ENCODE assay signal across 16 cellular contexts in genomic region chrY:7816567-7816966, GRCh38.
DNase-seq lines count a peak whose midpoint lies in the region; ATAC-seq lines count a peak whose summit lies in the region.
"Had no signal": no experiment of that assay in that cellular context is flagged by ENCODE, and none has a peak within 500 bp of the region (broad histone marks: within the 10 kb centered on the region; RNA-seq: fewer than 3 reads in every experiment).

No MANE protein-coding gene starts in this region.

- no peaks in the 10 kb centered on the region for H3K4me1 Mint-ChIP-seq in activated CD4-positive, alpha-beta memory T cell treated with anti-CD3 and anti-CD28 coated beads for 36 hours (ENCODE audit: low read depth)
- H3K4me1 Mint-ChIP-seq in activated CD4-positive, alpha-beta memory T cell treated with anti-CD3 and anti-CD28 coated beads, Interleukin-2, amount 10 ng/mL, durations not matched to agents 7 days and 5 days: peaks cover 3% of the 10 kb centered on the region
- H3K4me1 Mint-ChIP-seq: B cell had no signal

- no peak overlapping the region for H3K4me3 Mint-ChIP-seq in activated CD4-positive, alpha-beta memory T cell treated with anti-CD3 and anti-CD28 coated beads for 36 hours
- no peak overlapping the region for H3K4me3 Mint-ChIP-seq in activated CD4-positive, alpha-beta memory T cell treated with anti-CD3 and anti-CD28 coated beads, Interleukin-2, amount 10 ng/mL, durations not matched to agents 7 days and 5 days
- H3K4me3 Mint-ChIP-seq: B cell; CD8-positive, alpha-beta T cell had no signal

- H3K27ac Mint-ChIP-seq in activated CD4-positive, alpha-beta memory T cell treated with anti-CD3 and anti-CD28 coated beads for 36 hours: no peak overlapping the region
- no peak overlapping the region for H3K27ac Mint-ChIP-seq in activated CD4-positive, alpha-beta memory T cell treated with anti-CD3 and anti-CD28 coated beads, Interleukin-2, amount 10 ng/mL, durations not matched to agents 7 days and 5 days
- H3K27ac Mint-ChIP-seq: B cell; CD8-positive, alpha-beta T cell had no signal

- intact Hi-C loops in activated CD4-positive, alpha-beta memory T cell treated with anti-CD3 and anti-CD28 coated beads for 36 hours (cut with micrococcal nuclease): loop anchor here (2.0 to 5.0 kb wide), 4 partner anchors 106 to 544 kb away; no protein-coding TSS in a partner anchor

- no peaks in the 10 kb centered on the region for H3K9me3 Mint-ChIP-seq in activated CD4-positive, alpha-beta memory T cell treated with anti-CD3 and anti-CD28 coated beads for 36 hours
- H3K9me3 Mint-ChIP-seq in activated CD4-positive, alpha-beta memory T cell treated with anti-CD3 and anti-CD28 coated beads, Interleukin-2, amount 10 ng/mL, durations not matched to agents 7 days and 5 days: no peaks in the 10 kb centered on the region
- H3K9me3 Mint-ChIP-seq: CD8-positive, alpha-beta T cell had no signal

- ATAC-seq in HG02610 (IDR thresholded peaks at IDR 0.05; ENCODE audit: unreplicated experiment): peak; percentile 68
- no peak for ATAC-seq in GM18519 (IDR thresholded peaks at IDR 0.05; ENCODE audit: low FRiP score, unreplicated experiment)
- ATAC-seq: CD8-positive, alpha-beta T cell had no signal

- H3K27ac ChIP-seq in epithelial cell of prostate: peak overlapping the region; percentile 39
- H3K27ac ChIP-seq: BLaER1 treated with 17β-estradiol and CSF1 and Interleukin-3, amounts not matched to agents 10 nM and 100 nM; GM23248 had no signal

- CTCF ChIA-PET in activated CD4-positive, alpha-beta memory T cell treated with anti-CD3 and anti-CD28 coated beads for 36 hours (lab: Charles Lee): no interaction called here
- CTCF ChIA-PET in activated CD4-positive, alpha-beta memory T cell treated with anti-CD3 and anti-CD28 coated beads, Interleukin-2, amount 10 ng/mL, durations not matched to agents 7 days and 5 days (lab: Charles Lee): no interaction called here

- peak; percentile 17 for DNase-seq in activated CD4-positive, alpha-beta memory T cell treated with anti-CD3 and anti-CD28 coated beads for 36 hours
- no peak for DNase-seq in activated CD4-positive, alpha-beta memory T cell treated with anti-CD3 and anti-CD28 coated beads, Interleukin-2, amount 10 ng/mL, durations not matched to agents 7 days and 5 days
- DNase-seq in epithelial cell of prostate (ENCODE audit: low read depth, low spot score) (no peak), mesenteric fat pad (ENCODE audit: low spot score) (no peak)
- DNase-seq in activated T-cell treated with anti-CD3 and anti-CD28 coated beads, Interleukin-2, amount 50 U/mL, for 48 hours: no peak
- DNase-seq: 8988T; Calu3; CD8-positive, alpha-beta T cell; DMS79 treated with DMSO at 0.1 percent for 48 hours; GF-D8; IMR-90 had no signal

- no peaks in the 10 kb centered on the region for H3K27me3 Mint-ChIP-seq in activated CD4-positive, alpha-beta memory T cell treated with anti-CD3 and anti-CD28 coated beads for 36 hours
- H3K27me3 Mint-ChIP-seq in activated CD4-positive, alpha-beta memory T cell treated with anti-CD3 and anti-CD28 coated beads, Interleukin-2, amount 10 ng/mL, durations not matched to agents 7 days and 5 days: no peaks in the 10 kb centered on the region
- H3K27me3 Mint-ChIP-seq: B cell had no signal

- POLR2A ChIA-PET in activated CD4-positive, alpha-beta memory T cell treated with anti-CD3 and anti-CD28 coated beads for 36 hours (lab: Charles Lee): no interaction called here
- POLR2A ChIA-PET in activated CD4-positive, alpha-beta memory T cell treated with anti-CD3 and anti-CD28 coated beads, Interleukin-2, amount 10 ng/mL, durations not matched to agents 7 days and 5 days (lab: Charles Lee): no interaction called here

- no peaks in the 10 kb centered on the region for H3K36me3 Mint-ChIP-seq in activated CD4-positive, alpha-beta memory T cell treated with anti-CD3 and anti-CD28 coated beads for 36 hours
- H3K36me3 Mint-ChIP-seq in activated CD4-positive, alpha-beta memory T cell treated with anti-CD3 and anti-CD28 coated beads, Interleukin-2, amount 10 ng/mL, durations not matched to agents 7 days and 5 days (ENCODE audit: low read depth): no peaks in the 10 kb centered on the region
- H3K36me3 Mint-ChIP-seq: CD8-positive, alpha-beta T cell had no signal
